1 cellular context compared by ENCODE assay signal in the genomic region with DNA sequence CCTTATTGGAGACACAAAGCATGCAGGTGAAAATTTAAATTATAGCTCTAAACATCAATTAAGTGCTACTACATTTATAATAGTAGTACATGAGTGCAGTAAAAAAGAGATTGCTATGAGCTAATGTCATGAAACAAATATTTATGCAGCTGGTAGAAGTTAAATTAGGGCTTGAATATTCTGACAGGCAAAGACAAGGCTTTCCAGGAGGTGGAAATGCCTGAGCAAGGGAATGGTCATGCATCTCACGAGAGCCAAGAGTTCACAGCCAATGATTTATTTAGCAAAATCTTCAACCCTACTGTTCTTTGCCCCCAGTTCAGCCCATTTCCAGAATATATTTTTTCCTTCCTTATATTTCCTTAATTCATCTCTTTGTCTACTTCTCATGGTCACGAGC.
TF ChIP-seq lines count a peak whose summit lies in the region.

No MANE protein-coding gene starts in this region.

TF ChIP-seq in IMR-90, 13 proteins besides CTCF, POLR2A, EP300 and RAD21 (continued from another document):
- TF ChIP-seq, protein P1, sequence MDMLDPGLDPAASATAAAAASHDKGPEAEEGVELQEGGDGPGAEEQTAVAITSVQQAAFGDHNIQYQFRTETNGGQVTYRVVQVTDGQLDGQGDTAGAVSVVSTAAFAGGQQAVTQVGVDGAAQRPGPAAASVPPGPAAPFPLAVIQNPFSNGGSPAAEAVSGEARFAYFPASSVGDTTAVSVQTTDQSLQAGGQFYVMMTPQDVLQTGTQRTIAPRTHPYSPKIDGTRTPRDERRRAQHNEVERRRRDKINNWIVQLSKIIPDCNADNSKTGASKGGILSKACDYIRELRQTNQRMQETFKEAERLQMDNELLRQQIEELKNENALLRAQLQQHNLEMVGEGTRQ (IDR thresholded peaks at IDR 0.05; ENCODE audit: low read depth, low read length), result no peak
- no peak for TF ChIP-seq RFX5 (IDR thresholded peaks at IDR 0.05; ENCODE audit: low read depth, low read length)
- TF ChIP-seq, protein P2, sequence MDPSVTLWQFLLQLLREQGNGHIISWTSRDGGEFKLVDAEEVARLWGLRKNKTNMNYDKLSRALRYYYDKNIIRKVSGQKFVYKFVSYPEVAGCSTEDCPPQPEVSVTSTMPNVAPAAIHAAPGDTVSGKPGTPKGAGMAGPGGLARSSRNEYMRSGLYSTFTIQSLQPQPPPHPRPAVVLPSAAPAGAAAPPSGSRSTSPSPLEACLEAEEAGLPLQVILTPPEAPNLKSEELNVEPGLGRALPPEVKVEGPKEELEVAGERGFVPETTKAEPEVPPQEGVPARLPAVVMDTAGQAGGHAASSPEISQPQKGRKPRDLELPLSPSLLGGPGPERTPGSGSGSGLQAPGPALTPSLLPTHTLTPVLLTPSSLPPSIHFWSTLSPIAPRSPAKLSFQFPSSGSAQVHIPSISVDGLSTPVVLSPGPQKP (IDR thresholded peaks at IDR 0.05; ENCODE audit: borderline replicate concordance, low read depth, low read length), result no peak
- no peak for TF ChIP-seq MAFK (IDR thresholded peaks at IDR 0.05; ENCODE audit: low read depth, low read length)
- TF ChIP-seq CEBPB (IDR thresholded peaks at IDR 0.05; ENCODE audit: low read depth, low read length), result no peak
- no peak for TF ChIP-seq CHD1 (IDR thresholded peaks at IDR 0.05; ENCODE audit: low read depth, low read length)
- TF ChIP-seq MAZ (IDR thresholded peaks at IDR 0.05; ENCODE audit: borderline replicate concordance, low read depth, low read length), result no peak
- TF ChIP-seq RCOR1 (IDR thresholded peaks at IDR 0.05; ENCODE audit: insufficient replicate concordance, low read length), result no peak
- TF ChIP-seq FOS (IDR thresholded peaks at IDR 0.05; ENCODE audit: low read depth, low read length), result no peak
- no peak for TF ChIP-seq NFE2L2 (IDR thresholded peaks at IDR 0.05; ENCODE audit: low read depth, low read length)
